ENCODE assay signal across 10 cellular contexts in genomic region chr11:46363455-46363920, GRCh38. TPM values are rescaled to one million over a fixed set of nuclear protein-coding genes. Genes with fewer than 3 reads are reported as not detected.
DNase-seq lines count a peak whose midpoint lies in the region; FAIRE-seq and TF ChIP-seq lines count a peak whose summit lies in the region.
"Had no signal": no experiment of that assay in that cellular context is flagged by ENCODE, and none has a peak within 500 bp of the region (broad histone marks: within the 10 kb centered on the region; RNA-seq: fewer than 3 reads in every experiment).

No MANE protein-coding gene starts in this region.

- TF ChIP-seq POLR2A in endothelial cell of umbilical vein (IDR thresholded peaks at IDR 0.05; ENCODE audit: low read depth, low read length) (no peak), ovary (IDR thresholded peaks at IDR 0.05) (no peak)

- H3K79me2 ChIP-seq in endothelial cell of umbilical vein (ENCODE audit: control insufficient read depth, insufficient read depth, low read length) = peaks cover 36% of the 10 kb centered on the region
- H3K79me2 ChIP-seq in mesendoderm (ENCODE audit: control insufficient read depth, insufficient read depth, low read length) = peaks cover 4% of the 10 kb centered on the region

- no CpG with 5 or more reads among the region's 20 CpGs for WGBS in mesendoderm (ENCODE audit: extremely low coverage, insufficient coverage, low lambda C conversion rate)
- WGBS in ovary, 3 donors = 81 to 88% (median 88%) methylated on average over 19 to 20 of the region's 20 CpGs

- H3K4ac ChIP-seq in mesendoderm (ENCODE audit: low read depth, low read length) = no peak overlapping the region

- H3K79me1 ChIP-seq in mesendoderm (ENCODE audit: low read length) = peaks cover 10% of the 10 kb centered on the region

- no peak overlapping the region for H2BK120ac ChIP-seq in mesendoderm (ENCODE audit: low read depth, low read length)

- BruUV-seq in endothelial cell of umbilical vein (replicated peaks; lab: Mats Ljungman, UMichigan) = no TSS peak

- H3K36me3 ChIP-seq in endothelial cell of umbilical vein (ENCODE audit: control insufficient read depth in 2 of 2, extremely low read depth in 1 of 2, insufficient read depth in 2 of 2, low read length in 2 of 2) (peaks cover 0 to 2% of the 10 kb centered on the region in 2 experiments), mesendoderm (ENCODE audit: control insufficient read depth, insufficient read depth, low read length) (no peaks in the 10 kb centered on the region), ovary (no peaks in the 10 kb centered on the region)

- peak overlapping the region; percentile 80 for H3K27ac ChIP-seq in endothelial cell of umbilical vein (ENCODE audit: insufficient read depth, low read depth, low read length)
- no peak overlapping the region for H3K27ac ChIP-seq in mesendoderm (ENCODE audit: low read depth, low read length)
- no peak overlapping the region for H3K27ac ChIP-seq in ovary

- H3K9me1 ChIP-seq in endothelial cell of umbilical vein (replicated peaks; ENCODE audit: control insufficient read depth, extremely low read depth, insufficient read depth, low read length) = no peaks in the 10 kb centered on the region

- no peak overlapping the region for H4K5ac ChIP-seq in mesendoderm (ENCODE audit: low read length)

- no peak overlapping the region for H3K18ac ChIP-seq in mesendoderm (ENCODE audit: low read length)

- H3K27me3 ChIP-seq in endothelial cell of umbilical vein (ENCODE audit: control insufficient read depth in 2 of 2, insufficient read depth in 2 of 2, low read length in 2 of 2) (no peaks in the 10 kb centered on the region), mesendoderm (ENCODE audit: insufficient read depth, low read length, poor library complexity) (no peaks in the 10 kb centered on the region), ovary (no peaks in the 10 kb centered on the region)

- H3K23ac ChIP-seq in mesendoderm (ENCODE audit: low read length) = no peak overlapping the region

- no peak overlapping the region for H3K4me3 ChIP-seq in AG10803 (ENCODE audit: low read length)
- H3K4me3 ChIP-seq in endothelial cell of umbilical vein (replicated peaks in 1 of 3; ENCODE audit: insufficient read depth in 1 of 3, low read depth in 1 of 3, low read length in 3 of 3) = no peak overlapping the region
- no peak overlapping the region for H3K4me3 ChIP-seq in mesendoderm (ENCODE audit: low read length)
- H3K4me3 ChIP-seq in ovary = no peak overlapping the region

- peaks cover 34% of the 10 kb centered on the region for H3K4me1 ChIP-seq in endothelial cell of umbilical vein (ENCODE audit: control insufficient read depth, extremely low read depth, insufficient read depth, low read length)
- no peaks in the 10 kb centered on the region for H3K4me1 ChIP-seq in mesendoderm (ENCODE audit: control insufficient read depth, low read depth, low read length)
- H3K4me1 ChIP-seq in ovary (ENCODE audit: insufficient read depth) = peaks cover 13% of the 10 kb centered on the region

- H3K9ac ChIP-seq in endothelial cell of umbilical vein (replicated peaks; ENCODE audit: extremely low read depth, insufficient read depth, low read length) (peak overlapping the region; percentile 53), mesendoderm (ENCODE audit: low read length) (no peak overlapping the region)

- H3K56ac ChIP-seq in mesendoderm (ENCODE audit: low read length) = no peak overlapping the region

- CTCF ChIA-PET in endothelial cell of umbilical vein (lab: Charles Lee) = interaction anchor here (1.2 to 11.6 kb wide), 3 partner anchors 11 to 125 kb away, joined by 3 to 200 read pairs (median 9); partner anchors contain the start of gene DGKZ

- no peak overlapping the region for H4K8ac ChIP-seq in mesendoderm (ENCODE audit: low read depth, low read length)

- no peak overlapping the region for H2BK15ac ChIP-seq in mesendoderm (replicated peaks; ENCODE audit: low read depth)

- peak; percentile 65 for FAIRE-seq in endothelial cell of umbilical vein (lab: Jason Lieb, UNC)
- FAIRE-seq: TTC549 had no signal

- H4K20me1 ChIP-seq in endothelial cell of umbilical vein (replicated peaks; ENCODE audit: control insufficient read depth, extremely low read depth, insufficient read depth, low read length) = no peaks in the 10 kb centered on the region

- DNase-seq in AG10803 (ENCODE audit: low read depth) (peak; percentile 29), NCI-H2196 treated with DMSO at 0.1 percent for 48 hours (lab: John Stamatoyannopoulos, UW; ENCODE audit: unreplicated experiment) (peak; percentile 57), endothelial cell of umbilical vein (ENCODE audit: low read depth, low spot score) (peak; percentile 55), myocyte (ENCODE audit: low read depth) (peak; percentile 98), DMS153 (lab: John Stamatoyannopoulos, UW) (no peak), DMS153 treated with DMSO at 0.1 percent for 48 hours (lab: John Stamatoyannopoulos, UW; ENCODE audit: unreplicated experiment) (no peak), mesendoderm (no peak), ovary (no peak)
- DNase-seq: DMS79 had no signal

- H2AK5ac ChIP-seq in mesendoderm (ENCODE audit: low read length) = no peak overlapping the region

- peak overlapping the region; percentile 32 for H3K4me2 ChIP-seq in endothelial cell of umbilical vein (ENCODE audit: insufficient read depth, low read length)
- no peak overlapping the region for H3K4me2 ChIP-seq in mesendoderm (ENCODE audit: low read length)

- TF ChIP-seq CTCF in AG10803 (conservative IDR thresholded peaks at IDR 0.05; ENCODE audit: low read length) (no peak), endothelial cell of umbilical vein (IDR thresholded peaks at IDR 0.05; ENCODE audit: extremely low read depth in 1 of 2, insufficient read depth in 1 of 2, low read depth in 1 of 2, low read length in 2 of 2) (peak in 1 of 2 donors; percentile 25), ovary (IDR thresholded peaks at IDR 0.05) (no peak)

- H2BK5ac ChIP-seq in mesendoderm (ENCODE audit: low read length) = no peak overlapping the region

- no peak for TF ChIP-seq EP300 in ovary (IDR thresholded peaks at IDR 0.05)

- no peak overlapping the region for H2AFZ ChIP-seq in endothelial cell of umbilical vein (ENCODE audit: low read depth, low read length)

- intact Hi-C loops in endothelial cell of umbilical vein (cut with micrococcal nuclease) = loop anchor here (1.0 kb wide), 2 partner anchors 11 to 16 kb away; partner anchors contain the start of gene DGKZ
- intact Hi-C loops in ovary (cut with DNase I) = no loop called here

- dilution Hi-C loops in endothelial cell of umbilical vein (cut with MboI; ENCODE audit: extremely low pct_ligation_motif_present, low sequenced_read_pairs) = no loop called here

- POLR2A ChIA-PET in endothelial cell of umbilical vein (lab: Charles Lee) = no interaction called here

- no peaks in the 10 kb centered on the region for H3K9me3 ChIP-seq in endothelial cell of umbilical vein (replicated peaks; ENCODE audit: control insufficient read depth, insufficient read depth, low read length)
- no peaks in the 10 kb centered on the region for H3K9me3 ChIP-seq in ovary

TF ChIP-seq in endothelial cell of umbilical vein, 7 proteins besides CTCF, POLR2A, EP300 and RAD21 (continues in another document):
- no peak for TF ChIP-seq GATA2 (IDR thresholded peaks at IDR 0.05; ENCODE audit: insufficient read depth, insufficient read length, low read depth, low read length)
- peak; percentile 15 for TF ChIP-seq POLR2AphosphoS5 (IDR thresholded peaks at IDR 0.05; ENCODE audit: insufficient read depth, low read depth, low read length)

RNA-seq across cellular contexts. Expression of gene DGKZ, which starts 16.2 kb away (rescaled TPM):
- total RNA-seq in endothelial cell of umbilical vein (87.1 and 88.8 TPM in 2 replicates), myocyte (103 and 129 TPM in 2 replicates), ovary (10 to 100 TPM; 18.8 to 46.0 (median 29.4) TPM)
- polyA plus RNA-seq in endothelial cell of umbilical vein (127 and 170 TPM in 2 replicates), ovary (10 to 100 TPM in 1 of 2 donors, 1 to 10 TPM in 1; 8.9 to 26.1 TPM)
- 69.0 and 76.0 TPM in 2 replicates for polyA plus RNA-seq in endothelial cell of umbilical vein (2011; cell fraction: cytosol; rRNA removed)
- polyA plus RNA-seq in endothelial cell of umbilical vein (2011; cell fraction: nucleus; rRNA removed) = 204 and 251 TPM in 2 replicates
- 59.6 and 63.6 TPM in 2 replicates for polyA plus RNA-seq in endothelial cell of umbilical vein (2012)
- polyA minus RNA-seq in endothelial cell of umbilical vein = 55.0 and 79.1 TPM in 2 replicates
- 71.7 TPM for polyA minus RNA-seq in endothelial cell of umbilical vein (2011; cell fraction: cytosol; rRNA and poly(A)+ RNA removed)
- 47.8 and 91.7 TPM in 2 replicates for polyA minus RNA-seq in endothelial cell of umbilical vein (2011; cell fraction: nucleus; rRNA and poly(A)+ RNA removed)
- polyA plus RNA-seq in myocyte (2012) = 53.9 TPM
- 67.4 TPM for polyA plus RNA-seq in mesendoderm (2013, experiment 1 of 2)
- polyA plus RNA-seq in mesendoderm (2013, experiment 2 of 2) = 62.6 TPM

RNA-seq across cellular contexts. Expression of gene MDK, which starts 18.0 kb away (rescaled TPM):
- total RNA-seq in endothelial cell of umbilical vein (331 and 336 TPM in 2 replicates), myocyte (147 and 185 TPM in 2 replicates), ovary (100 to 1,000 TPM; 282 to 634 (median 411) TPM)
- polyA plus RNA-seq in endothelial cell of umbilical vein (893 and 985 TPM in 2 replicates), ovary (100 to 1,000 TPM; 211 to 509 TPM)
- 1,084 and 1,357 TPM in 2 replicates for polyA plus RNA-seq in endothelial cell of umbilical vein (2011; cell fraction: cytosol; rRNA removed)
- 265 and 313 TPM in 2 replicates for polyA plus RNA-seq in endothelial cell of umbilical vein (2011; cell fraction: nucleus; rRNA removed)
- polyA plus RNA-seq in endothelial cell of umbilical vein (2012) = 568 and 909 TPM in 2 replicates
- polyA minus RNA-seq in endothelial cell of umbilical vein = 140 and 146 TPM in 2 replicates
- not detected for polyA minus RNA-seq in endothelial cell of umbilical vein (2011; cell fraction: cytosol; rRNA and poly(A)+ RNA removed)
- polyA minus RNA-seq in endothelial cell of umbilical vein (2011; cell fraction: nucleus; rRNA and poly(A)+ RNA removed) = 15.5 and 33.7 TPM in 2 replicates
- polyA plus RNA-seq in myocyte (2012) = 89.0 TPM
- polyA plus RNA-seq in mesendoderm (2013, experiment 1 of 2) = 371 TPM
- polyA plus RNA-seq in mesendoderm (2013, experiment 2 of 2) = 374 TPM

RNA-seq across cellular contexts. Expression of gene CHRM4, which starts 28.1 kb away (rescaled TPM):
- total RNA-seq in endothelial cell of umbilical vein = 0.22 TPM in 1 of 2 replicates, not detected in the other
- polyA plus RNA-seq in endothelial cell of umbilical vein = 0.04 and 0.13 TPM in 2 replicates
- 0.05 and 0.13 TPM in 2 replicates for polyA plus RNA-seq in endothelial cell of umbilical vein (2011; cell fraction: cytosol; rRNA removed)
- 0.29 and 0.38 TPM in 2 replicates for polyA plus RNA-seq in endothelial cell of umbilical vein (2011; cell fraction: nucleus; rRNA removed)
- polyA plus RNA-seq in endothelial cell of umbilical vein (2012) = 0.21 and 0.27 TPM in 2 replicates
- polyA minus RNA-seq in endothelial cell of umbilical vein = 0.19 TPM in 1 of 2 replicates, not detected in the other
- not detected for polyA minus RNA-seq in endothelial cell of umbilical vein (2011; cell fraction: cytosol; rRNA and poly(A)+ RNA removed)
- 0.58 TPM in 1 of 2 replicates, not detected in the other for polyA minus RNA-seq in endothelial cell of umbilical vein (2011; cell fraction: nucleus; rRNA and poly(A)+ RNA removed)
- total RNA-seq in myocyte = 0.19 TPM in 1 of 2 replicates, not detected in the other
- polyA plus RNA-seq in myocyte (2012) = 0.55 TPM
- 0.14 TPM for polyA plus RNA-seq in mesendoderm (2013, experiment 1 of 2)
- polyA plus RNA-seq in mesendoderm (2013, experiment 2 of 2) = 0.15 TPM
- total RNA-seq in ovary = under 1 TPM in 5 of 7 donors, not detected in 2; 0.18 to 0.42 (median 0.23) TPM
- under 1 TPM in 1 of 2 donors, not detected in 1; 0.16 TPM for polyA plus RNA-seq in ovary

Comparison
In these comparisons a context has a peak if more than half of its experiments do, and no peak if none do; other contexts are left out.
1. DNase-seq: peak in AG10803 (single experiment), NCI-H2196 treated with DMSO at 0.1 percent for 48 hours (single experiment), endothelial cell of umbilical vein (single experiment) and myocyte (single experiment); none in DMS153 (single experiment), DMS153 treated with DMSO at 0.1 percent for 48 hours (single experiment), mesendoderm (single experiment) and ovary (0 of 5).